ENCODE assay signal across 13 cellular contexts in the genomic region with DNA sequence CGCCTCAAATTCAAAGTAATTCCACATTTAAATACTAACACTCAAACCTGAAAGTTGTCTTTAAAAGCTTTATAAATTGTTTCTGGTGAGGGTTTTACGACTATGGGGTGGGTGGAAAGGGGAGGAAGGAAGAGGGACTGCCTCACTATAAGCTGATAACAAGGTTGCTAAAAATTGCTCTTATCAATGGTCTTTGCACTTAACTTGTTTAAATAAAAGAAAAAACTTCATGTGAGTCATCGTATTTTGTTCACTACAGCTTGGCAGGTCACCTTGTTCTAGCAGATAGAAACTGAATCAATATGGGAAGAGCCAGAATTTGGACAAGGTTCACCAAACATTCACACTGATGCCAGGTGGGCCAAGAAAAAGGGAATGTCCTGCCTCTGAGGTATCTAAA.
DNase-seq lines count a peak whose midpoint lies in the region; ATAC-seq and TF ChIP-seq lines count a peak whose summit lies in the region.
"Had no signal": no experiment of that assay in that cellular context is flagged by ENCODE, and none has a peak within 500 bp of the region (broad histone marks: within the 10 kb centered on the region; RNA-seq: fewer than 3 reads in every experiment).

No MANE protein-coding gene starts in this region.

- no peaks in the 10 kb centered on the region for H3K36me3 Mint-ChIP-seq in CD14-positive monocyte
- H3K36me3 Mint-ChIP-seq: T-cell had no signal

- no peaks in the 10 kb centered on the region for H3K4me1 ChIP-seq in prostate gland (replicated peaks)
- no peaks in the 10 kb centered on the region for H3K4me1 ChIP-seq in effector memory CD4-positive, alpha-beta T cell (ENCODE audit: control insufficient read depth, insufficient read depth, low read length, poor library complexity, severe bottlenecking)

- no peak for ATAC-seq in HG03135 (IDR thresholded peaks at IDR 0.05; ENCODE audit: unreplicated experiment)
- ATAC-seq: T-cell had no signal

- 13% methylated on average over 3 of the region's 3 CpGs for WGBS in prostate gland

- DNase-seq in CMK (ENCODE audit: low read depth) (peak; percentile 22), SK-N-MC (ENCODE audit: low read depth, low spot score) (no peak), fibroblast of pulmonary artery (ENCODE audit: low read depth) (peak; percentile 10), prostate gland (ENCODE audit: low spot score) (peak; percentile 19), cerebellar nuclear complex (lab: John Stamatoyannopoulos, UW) (no peak), CD14-positive monocyte (ENCODE audit: low spot score) (no peak)
- DNase-seq in effector memory CD4-positive, alpha-beta T cell: no peak
- DNase-seq: activated CD4-positive, alpha-beta T cell treated with anti-CD3 and anti-CD28 coated beads, Interleukin-2, amount 10 ng/mL, durations not matched to agents 24 days and 14 days; activated T-cell treated with anti-CD3 and anti-CD28 coated beads, Interleukin-2, amount 50 U/mL, for 48 hours; hypothalamus; T-cell had no signal

- no peak for TF ChIP-seq POLR2A in prostate gland (IDR thresholded peaks at IDR 0.05)

- TF ChIP-seq CTCF in fibroblast of pulmonary artery (IDR thresholded peaks at IDR 0.05; ENCODE audit: low read length, missing control alignments): no peak
- no peak for TF ChIP-seq CTCF in prostate gland (IDR thresholded peaks at IDR 0.05)
- no peak for TF ChIP-seq CTCF in CD14-positive monocyte (IDR thresholded peaks at IDR 0.05)

- H3K4me1 Mint-ChIP-seq in CD14-positive monocyte: peaks cover 4% of the 10 kb centered on the region
- H3K4me1 Mint-ChIP-seq: activated CD4-positive, alpha-beta T cell treated with anti-CD3 and anti-CD28 coated beads, Interleukin-2, amount 10 ng/mL, durations not matched to agents 24 days and 14 days; B cell; T-cell had no signal

- H3K9me3 Mint-ChIP-seq in CD14-positive monocyte: peaks cover 0 to 3% (median 0%) of the 10 kb centered on the region in 7 donors
- H3K9me3 Mint-ChIP-seq: activated CD4-positive, alpha-beta T cell treated with anti-CD3 and anti-CD28 coated beads, Interleukin-2, amount 10 ng/mL, durations not matched to agents 24 days and 14 days; T-cell had no signal

- H3K4me3 Mint-ChIP-seq in CD14-positive monocyte: no peak overlapping the region
- H3K4me3 Mint-ChIP-seq: activated CD4-positive, alpha-beta T cell treated with anti-CD3 and anti-CD28 coated beads, Interleukin-2, amount 10 ng/mL, durations not matched to agents 24 days and 14 days; B cell; T-cell had no signal

- intact Hi-C loops in prostate gland (cut with DNase I): no loop called here
- intact Hi-C loops in CD14-positive monocyte (cut with micrococcal nuclease): no loop called here

- H3K27me3 Mint-ChIP-seq in CD14-positive monocyte (ENCODE audit: low read depth in 3 of 3): no peaks in the 10 kb centered on the region
- H3K27me3 Mint-ChIP-seq: B cell had no signal

- no peaks in the 10 kb centered on the region for H3K27me3 ChIP-seq in prostate gland (replicated peaks; ENCODE audit: insufficient read depth)
- H3K27me3 ChIP-seq in effector memory CD4-positive, alpha-beta T cell (replicated peaks; ENCODE audit: control insufficient read depth, insufficient read depth, low read length, poor library complexity, severe bottlenecking): no peaks in the 10 kb centered on the region

- H3K9me3 ChIP-seq in SK-N-MC (ENCODE audit: low read depth, low read length) (peaks cover 5% of the 10 kb centered on the region; the same call in 1 of the 2 replicates), prostate gland (no peaks in the 10 kb centered on the region)
- no peaks in the 10 kb centered on the region for H3K9me3 ChIP-seq in effector memory CD4-positive, alpha-beta T cell (ENCODE audit: control insufficient read depth, low read length)

- H3K27ac ChIP-seq in SK-N-MC (peak overlapping the region; percentile 80), prostate gland (peak overlapping the region; percentile 20 to 32)
- H3K27ac ChIP-seq in effector memory CD4-positive, alpha-beta T cell (ENCODE audit: insufficient read depth, low read length, poor library complexity, severe bottlenecking): no peak overlapping the region

- H3K36me3 ChIP-seq in SK-N-MC (ENCODE audit: insufficient read depth, low read length) (no peaks in the 10 kb centered on the region; the same call in 1 of the 2 replicates), prostate gland (no peaks in the 10 kb centered on the region)
- no peaks in the 10 kb centered on the region for H3K36me3 ChIP-seq in effector memory CD4-positive, alpha-beta T cell (ENCODE audit: control insufficient read depth, insufficient read depth, low read length)

- H3K4me3 ChIP-seq in SK-N-MC: peak overlapping the region; percentile 50; the same call in 1 of the 2 replicates
- no peak overlapping the region for H3K4me3 ChIP-seq in fibroblast of pulmonary artery (replicated peaks; ENCODE audit: low read depth, low read length)
- no peak overlapping the region for H3K4me3 ChIP-seq in prostate gland
- H3K4me3 ChIP-seq in effector memory CD4-positive, alpha-beta T cell (ENCODE audit: insufficient read depth, low read depth, low read length, poor library complexity, severe bottlenecking): no peak overlapping the region

- H3K27ac Mint-ChIP-seq in CD14-positive monocyte: no peak overlapping the region
- H3K27ac Mint-ChIP-seq: activated CD4-positive, alpha-beta T cell treated with anti-CD3 and anti-CD28 coated beads, Interleukin-2, amount 10 ng/mL, durations not matched to agents 24 days and 14 days; B cell; T-cell had no signal

- no peak overlapping the region for H3K9ac ChIP-seq in SK-N-MC (ENCODE audit: insufficient read length)

Comparison
In these comparisons a context has a peak if more than half of its experiments do, and no peak if none do; other contexts are left out.
1. DNase-seq: peak in CMK (single experiment), fibroblast of pulmonary artery (single experiment) and prostate gland (single experiment); none in SK-N-MC (single experiment), cerebellar nuclear complex (0 of 2), effector memory CD4-positive, alpha-beta T cell (0 of 3) and CD14-positive monocyte (single experiment).